ENCODE assay signal across 5 cellular contexts in the genomic region with DNA sequence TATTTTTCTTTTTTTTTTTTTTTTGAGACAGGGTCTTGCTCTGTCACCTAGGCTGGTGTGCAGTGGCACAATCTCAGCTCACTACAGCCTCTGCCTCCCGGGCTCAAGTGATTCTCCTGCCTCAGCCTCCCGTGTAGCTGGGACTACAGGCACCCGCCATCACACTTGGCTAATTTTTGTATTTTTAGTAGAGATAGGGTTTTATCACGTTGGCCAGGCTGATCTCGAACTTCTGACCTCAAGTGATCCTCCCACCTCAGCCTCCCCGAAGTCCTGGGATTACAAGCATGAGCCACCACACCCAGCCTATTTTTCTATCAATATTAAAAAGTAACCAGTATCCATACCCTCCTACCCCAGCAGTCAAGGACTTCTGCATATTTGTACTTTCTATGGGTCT. TPM values are rescaled to one million over a fixed set of nuclear protein-coding genes. Genes with fewer than 3 reads are reported as not detected.
"Had no signal": no experiment of that assay in that cellular context is flagged by ENCODE, and none has a peak within 500 bp of the region (broad histone marks: within the 10 kb centered on the region; RNA-seq: fewer than 3 reads in every experiment).

No MANE protein-coding gene starts in this region.

RNA-seq across cellular contexts. Expression of a gene that starts 22.6 kb away (rescaled TPM):
- total RNA-seq: activated CD4-positive, alpha-beta T cell treated with anti-CD3 and anti-CD28 coated beads, Interleukin-2, amount 10 ng/mL, durations not matched to agents 7 days and 5 days; activated CD8-positive, alpha-beta memory T cell treated with anti-CD3 and anti-CD28 coated beads, Interleukin-2, amount 10 ng/mL, durations not matched to agents 7 days and 5 days; activated CD8-positive, alpha-beta T cell treated with anti-CD3 and anti-CD28 coated beads for 36 hours; activated CD8-positive, alpha-beta T cell treated with anti-CD3 and anti-CD28 coated beads, Interleukin-2, amount 10 ng/mL, durations not matched to agents 7 days and 5 days; T-helper 17 cell had no signal
